In genomic region chr12:50110127-50110761, GRCh38 we compare ENCODE assay signal across 7 cellular contexts. TPM values are rescaled to one million over a fixed set of nuclear protein-coding genes. Genes with fewer than 3 reads are reported as not detected.
DNase-seq lines count a peak whose midpoint lies in the region; TF ChIP-seq lines count a peak whose summit lies in the region.

No MANE protein-coding gene starts in this region.

- peak overlapping the region in 1 of 2 donors; percentile 4 for H3K27ac ChIP-seq in ovary

- intact Hi-C loops in ovary (cut with DNase I), result loop anchor here in 3 of 4 donors (5.0 to 10.0 kb wide), 2 partner anchors 55 to 57 kb away; partner anchors contain the start of gene CERS5 (in 3 of the 3)

- TF ChIP-seq CTCF in GM13976 (IDR thresholded peaks at IDR 0.05; ENCODE audit: borderline replicate concordance, control extremely low read depth, extremely low read depth, insufficient read depth, missing control alignments) (no peak), ovary (IDR thresholded peaks at IDR 0.05) (no peak)

- no peaks in the 10 kb centered on the region for H3K4me1 ChIP-seq in endocrine pancreas (ENCODE audit: control insufficient read depth, insufficient read depth, low read length)
- H3K4me1 ChIP-seq in ovary (ENCODE audit: insufficient read depth), result no peaks in the 10 kb centered on the region

- H3K36me3 ChIP-seq in endocrine pancreas (ENCODE audit: control insufficient read depth, insufficient read depth, low read length) (no peaks in the 10 kb centered on the region), ovary (no peaks in the 10 kb centered on the region)

- peak overlapping the region; percentile 62 for H3K9ac ChIP-seq in endocrine pancreas (ENCODE audit: control insufficient read depth, insufficient read depth, low read length)

- H3K27me3 ChIP-seq in endocrine pancreas (ENCODE audit: control insufficient read depth, insufficient read depth, low read length), result no peaks in the 10 kb centered on the region
- no peaks in the 10 kb centered on the region for H3K27me3 ChIP-seq in ovary

- no peaks in the 10 kb centered on the region for H3K9me3 ChIP-seq in endocrine pancreas (ENCODE audit: control insufficient read depth, low read length)
- no peaks in the 10 kb centered on the region for H3K9me3 ChIP-seq in ovary

- WGBS in ovary, 3 donors, result 56 to 73% (median 65%) methylated on average over 8 of the region's 8 CpGs

- H3K4me3 ChIP-seq in endocrine pancreas (ENCODE audit: control insufficient read depth, insufficient read depth, low read length) (no peak overlapping the region), ovary (no peak overlapping the region)

- in situ Hi-C loops in GM13976 (cut with MboI; ENCODE audit: low sequenced_read_pairs, unreplicated experiment), result no loop called here

- DNase-seq in GM13976 (ENCODE audit: low spot score) (peak; percentile 66), NCI-H2171 treated with DMSO at 0.1 percent for 48 hours (lab: John Stamatoyannopoulos, UW) (peak; percentile 85), ovary (peak in 3 of 5 donors; percentile 23 to 47 (median 44)), dedifferentiated amniotic fluid mesenchymal stem cell (ENCODE audit: extremely low spot score) (no peak), HCEC 1CT (no peak), DMS114 treated with DMSO at 0.1 percent for 48 hours (lab: John Stamatoyannopoulos, UW; ENCODE audit: unreplicated experiment) (no peak)

- TF ChIP-seq POLR2A in ovary (IDR thresholded peaks at IDR 0.05), result no peak

- TF ChIP-seq EP300 in ovary (IDR thresholded peaks at IDR 0.05), result no peak

RNA-seq across cellular contexts. Expression of gene COX14, which starts 1.8 kb away (rescaled TPM):
- 10 to 100 TPM; 37.5 to 72.6 (median 45.4) TPM for total RNA-seq in ovary
- polyA plus RNA-seq in ovary, result 10 to 100 TPM; 46.4 to 85.4 TPM

RNA-seq across cellular contexts. Expression of gene GPD1, which starts 6.4 kb away (rescaled TPM):
- 1 to 10 TPM in 1 of 7 donors, under 1 TPM in 6; 0.15 to 9.4 (median 0.46) TPM for total RNA-seq in ovary
- polyA plus RNA-seq in ovary, result under 1 TPM; 0.10 to 0.85 TPM

RNA-seq across cellular contexts. Expression of gene SMARCD1, which starts 25.1 kb away (rescaled TPM):
- total RNA-seq in ovary, result 10 to 100 TPM; 33.5 to 57.7 (median 50.7) TPM
- polyA plus RNA-seq in ovary, result 10 to 100 TPM; 26.1 to 56.9 TPM

RNA-seq across cellular contexts. Expression of gene ASIC1, which starts 52.8 kb away (rescaled TPM):
- total RNA-seq in ovary, result 1 to 10 TPM in 2 of 7 donors, under 1 TPM in 5; 0.12 to 4.1 (median 0.69) TPM
- 1 to 10 TPM in 1 of 2 donors, under 1 TPM in 1; 0.58 to 3.0 TPM for polyA plus RNA-seq in ovary

RNA-seq across cellular contexts. Expression of gene CERS5, which starts 56.9 kb away (rescaled TPM):
- total RNA-seq in ovary, result 10 to 100 TPM; 29.1 to 67.3 (median 44.9) TPM
- polyA plus RNA-seq in ovary, result 10 to 100 TPM; 47.9 to 76.9 TPM

Comparison
In these comparisons a context has a peak if more than half of its experiments do, and no peak if none do; other contexts are left out.
1. DNase-seq: peak in GM13976 (single experiment), NCI-H2171 treated with DMSO at 0.1 percent for 48 hours (single experiment) and ovary (3 of 5); none in dedifferentiated amniotic fluid mesenchymal stem cell (single experiment), HCEC 1CT (single experiment) and DMS114 treated with DMSO at 0.1 percent for 48 hours (single experiment).